In genomic region chr17:4498461-4499397, GRCh38 we compare ENCODE assay signal across 8 cellular contexts.
A peak's percentile ranks its signal among the peaks of the same experiment; 100 is the strongest.
DNase-seq lines count a peak whose midpoint lies in the region; ATAC-seq and TF ChIP-seq lines count a peak whose summit lies in the region.

TSS of gene SPNS2 (plus strand) at chr17:4498881. CDS start at chr17:4499048, 167 bp downstream.

- ATAC-seq in HG03342 (IDR thresholded peaks at IDR 0.05; ENCODE audit: unreplicated experiment) = no peak

- peaks cover 60% of the 10 kb centered on the region for H3K27me3 ChIP-seq in ACC112 (ENCODE audit: insufficient read depth, low read length)

- no peak within 1 kb of the TSS for H2AFZ ChIP-seq in ACC112 (ENCODE audit: low read length, unreplicated experiment)

- no peak for TF ChIP-seq CTCF in choroid plexus epithelial cell (conservative IDR thresholded peaks at IDR 0.05; ENCODE audit: low read depth, low read length)

- no peaks in the 10 kb centered on the region for H3K36me3 ChIP-seq in ACC112 (ENCODE audit: insufficient read depth, low read length)

- H3K79me2 ChIP-seq in ACC112 (ENCODE audit: control insufficient read depth, insufficient read depth, low read length, unreplicated experiment) = no peaks in the 10 kb centered on the region

- DNase-seq in GM19240 (ENCODE audit: insufficient read length, low spot score) (peak; percentile 86), NCI-H1092 treated with DMSO at 0.1 percent for 48 hours (lab: John Stamatoyannopoulos, UW) (peak; percentile 35), choroid plexus epithelial cell (ENCODE audit: low read depth) (peak; percentile 39), kidney glomerular epithelial cell (lab: John Stamatoyannopoulos, UW) (peak; percentile 44)
- peak; percentile 51 to 63 for DNase-seq in activated CD4-positive, alpha-beta T cell treated with anti-CD3 and anti-CD28 coated beads for 4 hours
- peak; percentile 43 to 47 for DNase-seq in stimulated activated CD4-positive, alpha-beta T cell treated with anti-CD3 and anti-CD28 coated beads, Interleukin-12 subunit alpha, Interleukin-12 subunit beta, amount 100 ng/mL, for 24 hours (ENCODE audit: low read depth in 2 of 2)

- H3K4me3 ChIP-seq in ACC112 (ENCODE audit: low read depth, low read length) = peak within 1 kb of the TSS; percentile 40
- H3K4me3 ChIP-seq in choroid plexus epithelial cell (ENCODE audit: low read depth, low read length) = no peak within 1 kb of the TSS

- H3K4me1 ChIP-seq in ACC112 (ENCODE audit: control insufficient read depth, insufficient read depth, low read length, unreplicated experiment) = no peaks in the 10 kb centered on the region

- no peak within 1 kb of the TSS for H3K27ac ChIP-seq in ACC112 (ENCODE audit: low read depth, low read length)

Comparison
In these comparisons a context has a peak if more than half of its experiments do, and no peak if none do; other contexts are left out.
1. DNase-seq: peak in every context shown above with its lines; median percentile 86 in GM19240; 57 in activated CD4-positive, alpha-beta T cell treated with anti-CD3 and anti-CD28 coated beads for 4 hours; 45 in stimulated activated CD4-positive, alpha-beta T cell treated with anti-CD3 and anti-CD28 coated beads, Interleukin-12 subunit alpha, Interleukin-12 subunit beta, amount 100 ng/mL, for 24 hours; 44 in kidney glomerular epithelial cell; 39 in choroid plexus epithelial cell; 35 in NCI-H1092 treated with DMSO at 0.1 percent for 48 hours.